Comparison of ENCODE assay signal across 1 cellular context in the genomic region with DNA sequence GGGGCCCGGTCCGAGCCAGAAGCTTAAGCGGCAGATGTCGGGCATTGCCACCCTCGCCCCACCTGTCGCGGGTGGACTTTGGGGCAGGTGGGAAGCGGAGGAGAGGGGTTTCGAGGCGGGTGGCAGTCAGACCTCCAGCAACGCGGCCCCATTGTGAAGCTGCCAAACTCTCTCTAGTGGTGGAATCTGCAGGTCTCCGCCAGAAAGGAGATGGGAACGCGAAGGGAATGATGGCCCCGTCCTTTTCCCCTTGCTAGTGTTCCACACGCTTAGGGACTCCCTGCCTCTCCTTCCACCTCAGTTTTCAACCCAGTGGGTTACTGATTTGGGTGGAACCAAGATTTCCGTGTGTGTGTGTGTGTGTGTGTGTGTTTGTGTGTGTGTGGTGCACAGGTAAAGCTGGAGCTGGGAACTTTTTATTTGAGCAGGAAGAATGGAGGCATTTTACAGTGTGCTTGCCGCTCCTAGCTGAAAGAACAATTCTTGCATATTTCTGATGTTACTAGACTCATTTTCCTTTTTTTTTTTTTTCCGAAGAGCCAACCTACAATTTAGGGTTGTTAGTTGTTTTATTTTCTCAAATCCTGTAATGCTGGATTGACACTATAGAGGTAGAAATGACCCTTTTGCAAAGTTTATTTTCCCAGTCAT.
TF ChIP-seq lines count a peak whose summit lies in the region.

No MANE protein-coding gene starts in this region.

TF ChIP-seq in GM12878, 131 proteins besides CTCF, POLR2A, EP300 and RAD21 (continued from another document):
- no peak for TF ChIP-seq YBX1 (IDR thresholded peaks at IDR 0.05)
- TF ChIP-seq ASH2L (IDR thresholded peaks at IDR 0.05; ENCODE audit: borderline replicate concordance, low read depth) = no peak
- no peak for TF ChIP-seq YY1 (IDR thresholded peaks at IDR 0.05; ENCODE audit: low read depth, low read length)
- no peak; the same call in 1 of the 2 replicates for TF ChIP-seq EED (IDR thresholded peaks at IDR 0.05; ENCODE audit: low read depth)
- TF ChIP-seq SMAD1 (IDR thresholded peaks at IDR 0.05; ENCODE audit: low read depth, partially characterized antibody) = no peak
- no peak for TF ChIP-seq NR2C2 (IDR thresholded peaks at IDR 0.05; ENCODE audit: borderline replicate concordance, control insufficient read depth, insufficient read length, low read depth)
- 0 out of 2 replicates have a peak, but pooled peaks have one; percentile 8 for TF ChIP-seq CHD2 (IDR thresholded peaks at IDR 0.05; ENCODE audit: borderline replicate concordance, low read depth, low read length)
- no peak for TF ChIP-seq ETV6 (conservative IDR thresholded peaks at IDR 0.05 in 1 of 2, IDR thresholded peaks at IDR 0.05 in 1 of 2; ENCODE audit: borderline replicate concordance in 1 of 2, low read depth in 1 of 2)
- no peak for TF ChIP-seq RUNX3 (IDR thresholded peaks at IDR 0.05; ENCODE audit: low read length)
- TF ChIP-seq, protein P1, sequence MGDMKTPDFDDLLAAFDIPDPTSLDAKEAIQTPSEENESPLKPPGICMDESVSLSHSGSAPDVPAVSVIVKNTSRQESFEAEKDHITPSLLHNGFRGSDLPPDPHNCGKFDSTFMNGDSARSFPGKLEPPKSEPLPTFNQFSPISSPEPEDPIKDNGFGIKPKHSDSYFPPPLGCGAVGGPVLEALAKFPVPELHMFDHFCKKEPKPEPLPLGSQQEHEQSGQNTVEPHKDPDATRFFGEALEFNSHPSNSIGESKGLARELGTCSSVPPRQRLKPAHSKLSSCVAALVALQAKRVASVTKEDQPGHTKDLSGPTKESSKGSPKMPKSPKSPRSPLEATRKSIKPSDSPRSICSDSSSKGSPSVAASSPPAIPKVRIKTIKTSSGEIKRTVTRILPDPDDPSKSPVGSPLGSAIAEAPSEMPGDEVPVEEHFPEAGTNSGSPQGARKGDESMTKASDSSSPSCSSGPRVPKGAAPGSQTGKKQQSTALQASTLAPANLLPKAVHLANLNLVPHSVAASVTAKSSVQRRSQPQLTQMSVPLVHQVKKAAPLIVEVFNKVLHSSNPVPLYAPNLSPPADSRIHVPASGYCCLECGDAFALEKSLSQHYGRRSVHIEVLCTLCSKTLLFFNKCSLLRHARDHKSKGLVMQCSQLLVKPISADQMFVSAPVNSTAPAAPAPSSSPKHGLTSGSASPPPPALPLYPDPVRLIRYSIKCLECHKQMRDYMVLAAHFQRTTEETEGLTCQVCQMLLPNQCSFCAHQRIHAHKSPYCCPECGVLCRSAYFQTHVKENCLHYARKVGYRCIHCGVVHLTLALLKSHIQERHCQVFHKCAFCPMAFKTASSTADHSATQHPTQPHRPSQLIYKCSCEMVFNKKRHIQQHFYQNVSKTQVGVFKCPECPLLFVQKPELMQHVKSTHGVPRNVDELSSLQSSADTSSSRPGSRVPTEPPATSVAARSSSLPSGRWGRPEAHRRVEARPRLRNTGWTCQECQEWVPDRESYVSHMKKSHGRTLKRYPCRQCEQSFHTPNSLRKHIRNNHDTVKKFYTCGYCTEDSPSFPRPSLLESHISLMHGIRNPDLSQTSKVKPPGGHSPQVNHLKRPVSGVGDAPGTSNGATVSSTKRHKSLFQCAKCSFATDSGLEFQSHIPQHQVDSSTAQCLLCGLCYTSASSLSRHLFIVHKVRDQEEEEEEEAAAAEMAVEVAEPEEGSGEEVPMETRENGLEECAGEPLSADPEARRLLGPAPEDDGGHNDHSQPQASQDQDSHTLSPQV (IDR thresholded peaks at IDR 0.05) = no peak
- TF ChIP-seq, protein P2, sequence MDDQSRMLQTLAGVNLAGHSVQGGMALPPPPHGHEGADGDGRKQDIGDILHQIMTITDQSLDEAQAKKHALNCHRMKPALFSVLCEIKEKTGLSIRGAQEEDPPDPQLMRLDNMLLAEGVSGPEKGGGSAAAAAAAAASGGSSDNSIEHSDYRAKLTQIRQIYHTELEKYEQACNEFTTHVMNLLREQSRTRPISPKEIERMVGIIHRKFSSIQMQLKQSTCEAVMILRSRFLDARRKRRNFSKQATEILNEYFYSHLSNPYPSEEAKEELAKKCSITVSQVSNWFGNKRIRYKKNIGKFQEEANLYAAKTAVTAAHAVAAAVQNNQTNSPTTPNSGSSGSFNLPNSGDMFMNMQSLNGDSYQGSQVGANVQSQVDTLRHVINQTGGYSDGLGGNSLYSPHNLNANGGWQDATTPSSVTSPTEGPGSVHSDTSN (IDR thresholded peaks at IDR 0.05; ENCODE audit: insufficient replicate concordance, low read depth, low read length) = no peak
- TF ChIP-seq IKZF2 (IDR thresholded peaks at IDR 0.05) = peak in 1 of 2 experiments; percentile 20; a peak in 2 of 4 replicates
- no peak for TF ChIP-seq SMARCA5 (IDR thresholded peaks at IDR 0.05)
- TF ChIP-seq IKZF1 (conservative IDR thresholded peaks at IDR 0.05) = 0 out of 2 replicates have a peak, but pooled peaks have one; percentile 14
- no peak for TF ChIP-seq MEF2A (IDR thresholded peaks at IDR 0.05; ENCODE audit: insufficient read depth, low read depth, low read length)
- TF ChIP-seq RBBP5 (conservative IDR thresholded peaks at IDR 0.05) = no peak
